ENCODE assay signal across 8 cellular contexts in the genomic region with DNA sequence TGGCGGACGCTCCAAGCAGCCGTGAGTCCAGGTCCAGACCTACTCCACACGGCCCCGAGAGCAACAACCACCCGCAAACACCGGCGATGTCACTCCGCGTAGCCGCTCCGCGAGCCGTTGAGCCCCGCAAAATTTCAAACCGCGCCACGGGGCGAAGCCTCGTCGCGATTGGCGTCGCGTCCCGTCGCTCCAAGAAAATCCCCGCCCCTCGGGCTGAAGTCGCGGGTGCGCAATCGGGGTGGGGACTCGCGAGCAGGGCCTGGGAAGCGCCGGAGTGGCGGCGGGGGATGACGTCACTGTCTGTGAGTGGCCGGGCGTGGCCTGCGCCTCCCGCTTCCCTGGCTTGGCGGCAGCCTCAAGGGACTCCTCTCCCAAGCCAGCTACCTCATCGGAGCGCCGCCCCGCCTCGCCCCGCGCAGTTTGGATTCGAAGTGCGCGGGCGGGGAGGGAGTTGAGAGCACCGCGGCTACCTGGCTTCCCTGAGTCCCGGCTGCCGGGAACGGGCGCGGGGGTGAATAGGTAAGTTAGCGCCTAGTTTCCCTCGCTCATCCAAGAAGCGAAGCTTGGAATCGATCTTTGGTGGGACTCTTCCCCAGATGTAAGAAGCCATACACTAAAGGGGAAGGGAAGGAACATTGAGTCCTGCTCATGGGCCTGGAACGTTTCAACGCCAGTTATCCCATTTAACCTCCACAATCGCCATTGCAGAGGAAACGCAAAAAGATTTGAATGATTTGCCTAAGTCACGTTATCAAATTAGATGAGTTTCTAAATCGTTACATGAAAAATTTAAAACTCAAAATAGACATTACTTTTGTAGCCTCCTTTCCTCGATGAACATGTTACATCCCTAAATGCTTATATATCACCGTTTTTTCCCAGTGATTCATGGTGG. TPM values are rescaled to one million over a fixed set of nuclear protein-coding genes. Genes with fewer than 3 reads are reported as not detected.
DNase-seq lines count a peak whose midpoint lies in the region; ATAC-seq lines count a peak whose summit lies in the region.

Gene PRC1, minus strand, starts transcription at position 119 of the 895 bp plus-strand sequence. Its CDS starts 118 bp downstream, at position 1.

- peak within 1 kb of the TSS; percentile 99 to 100 for H3K4me3 Mint-ChIP-seq in effector memory CD8-positive, alpha-beta T cell
- peak within 1 kb of the TSS; percentile 99 for H3K4me3 Mint-ChIP-seq in memory B cell

- DNase-seq in COLO668 (lab: John Stamatoyannopoulos, UW; ENCODE audit: unreplicated experiment) (peak; percentile 98), HT1080 (ENCODE audit: low read depth) (peak; percentile 99), NOMO-1 treated with DMSO at 0.1 percent for 48 hours (lab: John Stamatoyannopoulos, UW; ENCODE audit: unreplicated experiment) (peak; percentile 94), memory B cell (ENCODE audit: low spot score in 2 of 2) (peak; percentile 95 to 97)
- peak; percentile 93 to 95 for DNase-seq in activated CD8-positive, alpha-beta memory T cell treated with anti-CD3 and anti-CD28 coated beads for 4 hours (ENCODE audit: low read depth in 2 of 2)
- peak; percentile 95 to 97 (median 97) for DNase-seq in effector memory CD8-positive, alpha-beta T cell
- DNase-seq in stimulated activated CD8-positive, alpha-beta memory T cell treated with anti-CD3 and anti-CD28 coated beads, Interleukin-12 subunit alpha, Interleukin-12 subunit beta, amount 100 ng/mL, for 24 hours (ENCODE audit: extremely low read depth): peak; percentile 96

- peaks cover 7% of the 10 kb centered on the region in 2 donors for H3K4me1 Mint-ChIP-seq in effector memory CD8-positive, alpha-beta T cell (ENCODE audit: low read depth in 2 of 2)
- peaks cover 8% of the 10 kb centered on the region for H3K4me1 Mint-ChIP-seq in memory B cell

- ATAC-seq in GM21360 (IDR thresholded peaks at IDR 0.05; ENCODE audit: unreplicated experiment) (peak; percentile 94), memory B cell (ENCODE audit: low read depth) (peak; percentile 96)
- ATAC-seq in effector memory CD8-positive, alpha-beta T cell (replicated peaks): peak; percentile 96

- no peaks in the 10 kb centered on the region for H3K27me3 Mint-ChIP-seq in effector memory CD8-positive, alpha-beta T cell
- no peaks in the 10 kb centered on the region for H3K27me3 Mint-ChIP-seq in memory B cell

- no peaks in the 10 kb centered on the region for H3K9me3 Mint-ChIP-seq in effector memory CD8-positive, alpha-beta T cell
- no peaks in the 10 kb centered on the region for H3K9me3 Mint-ChIP-seq in memory B cell

- peak within 1 kb of the TSS; percentile 94 to 95 for H3K27ac Mint-ChIP-seq in effector memory CD8-positive, alpha-beta T cell
- H3K27ac Mint-ChIP-seq in memory B cell: peak within 1 kb of the TSS; percentile 92

- peaks cover 27% of the 10 kb centered on the region for H3K36me3 Mint-ChIP-seq in effector memory CD8-positive, alpha-beta T cell (ENCODE audit: insufficient read depth)
- H3K36me3 Mint-ChIP-seq in memory B cell: peaks cover 8% of the 10 kb centered on the region

RNA-seq across cellular contexts. Expression of gene PRC1, which starts in this region (rescaled TPM):
- total RNA-seq in HT1080 (2014; rRNA removed; shearing (Covaris generic)): 267 and 328 TPM in 2 replicates
- 164 and 186 TPM in 2 replicates for polyA plus RNA-seq in HT1080 (2015; cell fraction: cytosol; rRNA removed)
- 374 and 387 TPM in 2 replicates for polyA plus RNA-seq in HT1080 (2015; cell fraction: nucleus; rRNA removed)

Comparison
In these comparisons a context has a peak if more than half of its experiments do, and no peak if none do; other contexts are left out.
1. Peak in every context shown above with its lines: DNase-seq and ATAC-seq.